In genomic region chr1:12204140-12204539, GRCh38 we compare ENCODE assay signal across 11 cellular contexts. TPM values are rescaled to one million over a fixed set of nuclear protein-coding genes. Genes with fewer than 3 reads are reported as not detected.
DNase-seq lines count a peak whose midpoint lies in the region; ATAC-seq, FAIRE-seq and TF ChIP-seq lines count a peak whose summit lies in the region.
"Had no signal": no experiment of that assay in that cellular context is flagged by ENCODE, and none has a peak within 500 bp of the region (broad histone marks: within the 10 kb centered on the region; RNA-seq: fewer than 3 reads in every experiment).

No MANE protein-coding gene starts in this region.

- H3K27ac Mint-ChIP-seq in activated naive CD8-positive, alpha-beta T cell treated with anti-CD3 and anti-CD28 coated beads, Interleukin-2, amount 50 U/mL, for 24 hours, result peak overlapping the region; percentile 91

- peaks cover 86% of the 10 kb centered on the region for H3K4me1 Mint-ChIP-seq in activated naive CD8-positive, alpha-beta T cell treated with anti-CD3 and anti-CD28 coated beads, Interleukin-2, amount 50 U/mL, for 24 hours

- DNase-seq in GM12892 (ENCODE audit: insufficient read length), result no peak
- peak; percentile 42 to 52 for DNase-seq in activated CD4-positive, alpha-beta T cell treated with anti-CD3 and anti-CD28 coated beads, Interleukin-2, amount 50 U/mL, for 4 hours
- peak; percentile 81 for DNase-seq in activated naive CD8-positive, alpha-beta T cell treated with anti-CD3 and anti-CD28 coated beads, Interleukin-2, amount 50 U/mL, for 24 hours
- peak; percentile 18 to 38 for DNase-seq in stimulated activated CD4-positive, alpha-beta T cell treated with anti-CD3 and anti-CD28 coated beads, Interleukin-4, amount 100 ng/mL, for 48 hours (ENCODE audit: low read depth in 2 of 2)
- no peak for DNase-seq in NCI-H1092 treated with DMSO at 0.1 percent for 48 hours (lab: John Stamatoyannopoulos, UW)
- no peak for DNase-seq in DMS53 treated with DMSO at 0.1 percent for 48 hours (lab: John Stamatoyannopoulos, UW; ENCODE audit: unreplicated experiment)
- DNase-seq: C1 segment of cervical spinal cord, NCI-H774 had no signal

- H3K27me3 Mint-ChIP-seq in activated naive CD8-positive, alpha-beta T cell treated with anti-CD3 and anti-CD28 coated beads, Interleukin-2, amount 50 U/mL, for 24 hours, result no peaks in the 10 kb centered on the region

- peak overlapping the region; percentile 55 for H3K4me3 Mint-ChIP-seq in activated naive CD8-positive, alpha-beta T cell treated with anti-CD3 and anti-CD28 coated beads, Interleukin-2, amount 50 U/mL, for 24 hours

- FAIRE-seq in GM12892 (lab: Jason Lieb, UNC), result peak; percentile 88
- FAIRE-seq: keratinocyte had no signal

- no peaks in the 10 kb centered on the region for H3K9me3 Mint-ChIP-seq in activated naive CD8-positive, alpha-beta T cell treated with anti-CD3 and anti-CD28 coated beads, Interleukin-2, amount 50 U/mL, for 24 hours

- peak; percentile 73 for ATAC-seq in activated naive CD8-positive, alpha-beta T cell treated with anti-CD3 and anti-CD28 coated beads, Interleukin-2, amount 50 U/mL, for 24 hours
- ATAC-seq in GM18907 (IDR thresholded peaks at IDR 0.05; ENCODE audit: unreplicated experiment), result no peak
- ATAC-seq in HG03354 (IDR thresholded peaks at IDR 0.05; ENCODE audit: poor library complexity, severe bottlenecking, unreplicated experiment), result no peak

- peaks cover 67% of the 10 kb centered on the region for H3K36me3 Mint-ChIP-seq in activated naive CD8-positive, alpha-beta T cell treated with anti-CD3 and anti-CD28 coated beads, Interleukin-2, amount 50 U/mL, for 24 hours (ENCODE audit: low read depth)

- TF ChIP-seq POLR2A in GM12892 (IDR thresholded peaks at IDR 0.05; ENCODE audit: low read depth, low read length), result no peak

RNA-seq across cellular contexts. Expression of gene VPS13D, which starts 25.7 kb away (rescaled TPM):
- 6.5 TPM for polyA plus RNA-seq in GM12892 (2012; ENCODE audit: missing spikeins)

RNA-seq across cellular contexts. Expression of gene TNFRSF1B, which starts 37.3 kb away (rescaled TPM):
- polyA plus RNA-seq in GM12892 (2012; ENCODE audit: missing spikeins), result 24.1 TPM

Comparison
In these comparisons a context has a peak if more than half of its experiments do, and no peak if none do; other contexts are left out.
1. DNase-seq: peak in activated CD4-positive, alpha-beta T cell treated with anti-CD3 and anti-CD28 coated beads, Interleukin-2, amount 50 U/mL, for 4 hours (2 of 2), activated naive CD8-positive, alpha-beta T cell treated with anti-CD3 and anti-CD28 coated beads, Interleukin-2, amount 50 U/mL, for 24 hours (single experiment) and stimulated activated CD4-positive, alpha-beta T cell treated with anti-CD3 and anti-CD28 coated beads, Interleukin-4, amount 100 ng/mL, for 48 hours (2 of 2); none in GM12892 (single experiment), NCI-H1092 treated with DMSO at 0.1 percent for 48 hours (single experiment) and DMS53 treated with DMSO at 0.1 percent for 48 hours (single experiment).